ENCODE assay signal across 9 cellular contexts in genomic region chr17:74749262-74750038, GRCh38. TPM values are rescaled to one million over a fixed set of nuclear protein-coding genes. Genes with fewer than 3 reads are reported as not detected.
A peak's percentile ranks its signal among the peaks of the same experiment; 100 is the strongest.
DNase-seq lines count a peak whose midpoint lies in the region; ATAC-seq and TF ChIP-seq lines count a peak whose summit lies in the region.
"Had no signal": no experiment of that assay in that cellular context is flagged by ENCODE, and none has a peak within 500 bp of the region (broad histone marks: within the 10 kb centered on the region; RNA-seq: fewer than 3 reads in every experiment).

No MANE protein-coding gene starts in this region.

- H3K18ac ChIP-seq in IMR-90 (ENCODE audit: low read depth, low read length): no peak overlapping the region

- no peak overlapping the region for H4K5ac ChIP-seq in IMR-90 (ENCODE audit: low read depth, low read length)

- peaks cover 3% of the 10 kb centered on the region for H3K9me1 ChIP-seq in IMR-90 (ENCODE audit: insufficient read depth, low read length)

- H4K20me1 ChIP-seq in IMR-90 (ENCODE audit: insufficient read depth, low read length): peaks cover 4% of the 10 kb centered on the region; the same call in 1 of the 2 replicates

- H2AFZ ChIP-seq in IMR-90 (replicated peaks; ENCODE audit: low read length, poor library complexity) (peak overlapping the region; percentile 97), parathyroid adenoma (peak overlapping the region; percentile 59)

- no peak overlapping the region for H3K14ac ChIP-seq in IMR-90 (replicated peaks; ENCODE audit: low read depth, low read length)

- H3K4me2 ChIP-seq in IMR-90 (ENCODE audit: low read depth, low read length) (peak overlapping the region; percentile 83), parathyroid adenoma (ENCODE audit: low read length) (peak overlapping the region; percentile 70)

- peaks cover 37% of the 10 kb centered on the region for H3K36me3 Mint-ChIP-seq in activated CD4-positive, alpha-beta T cell treated with anti-CD3 and anti-CD28 coated beads for 36 hours (ENCODE audit: low read depth)

- H3K4me3 Mint-ChIP-seq in activated CD4-positive, alpha-beta T cell treated with anti-CD3 and anti-CD28 coated beads for 36 hours: peak overlapping the region; percentile 98

- peak overlapping the region; percentile 77 for H2AK9ac ChIP-seq in IMR-90 (replicated peaks; ENCODE audit: low read depth, low read length, poor library complexity)

- H3K9ac ChIP-seq in IMR-90 (ENCODE audit: low read depth, low read length) (peak overlapping the region; percentile 18; the same call in 1 of the 2 replicates), parathyroid adenoma (peak overlapping the region; percentile 91)

- H3K9me3 Mint-ChIP-seq in activated CD4-positive, alpha-beta T cell treated with anti-CD3 and anti-CD28 coated beads for 36 hours (ENCODE audit: low read depth): no peaks in the 10 kb centered on the region

- H3K9me3 ChIP-seq in IMR-90 (ENCODE audit: control insufficient read depth, insufficient read depth, low read length): no peaks in the 10 kb centered on the region
- no peaks in the 10 kb centered on the region for H3K9me3 ChIP-seq in parathyroid adenoma (ENCODE audit: control insufficient read depth, low read length)

- no peak overlapping the region; the same call in 1 of the 2 replicates for H3K27ac ChIP-seq in IMR-90 (ENCODE audit: insufficient read depth, low read length)
- H3K27ac ChIP-seq in parathyroid adenoma: peak overlapping the region; percentile 98

- BruUV-seq in IMR-90 (replicated peaks; lab: Mats Ljungman, UMichigan): no TSS peak

- TF ChIP-seq RAD21 in IMR-90 (IDR thresholded peaks at IDR 0.05; ENCODE audit: low read length): no peak

- 0 out of 2 replicates have a peak overlapping the region, but pooled peaks have one; percentile 12 for H2AK5ac ChIP-seq in IMR-90 (ENCODE audit: low read depth, low read length)

- POLR2A ChIA-PET in activated CD4-positive, alpha-beta T cell treated with anti-CD3 and anti-CD28 coated beads for 36 hours (lab: Charles Lee): interaction anchor here (0.5 to 0.7 kb wide), 2 partner anchors 27 to 1387 kb away, joined by 3 to 4 read pairs; partner anchors contain the start of gene NAT9
- POLR2A ChIA-PET in IMR-90 (lab: Charles Lee; ENCODE audit: unreplicated experiment): no interaction called here

- peak overlapping the region; percentile 0; the same call in 1 of the 2 replicates for H3K23ac ChIP-seq in IMR-90 (ENCODE audit: low read depth, low read length)

- H2BK120ac ChIP-seq in IMR-90 (ENCODE audit: low read depth, low read length): no peak overlapping the region

- H3K4me1 Mint-ChIP-seq in activated CD4-positive, alpha-beta T cell treated with anti-CD3 and anti-CD28 coated beads for 36 hours: peaks cover 55% of the 10 kb centered on the region

- H3K36me3 ChIP-seq in IMR-90 (ENCODE audit: control insufficient read depth, insufficient read depth, low read length) (no peaks in the 10 kb centered on the region), parathyroid adenoma (ENCODE audit: control insufficient read depth, insufficient read depth, low read length) (no peaks in the 10 kb centered on the region)

- H3K79me1 ChIP-seq in IMR-90 (ENCODE audit: low read depth in 1 of 2, low read length in 2 of 2): peaks cover 6 to 22% of the 10 kb centered on the region in 2 experiments

- H2BK20ac ChIP-seq in IMR-90 (ENCODE audit: low read depth, low read length): no peak overlapping the region

- H3K4me1 ChIP-seq in IMR-90 (ENCODE audit: control insufficient read depth, insufficient read depth, low read length) (peaks cover 8% of the 10 kb centered on the region; the same call in 1 of the 2 replicates), parathyroid adenoma (peaks cover 31% of the 10 kb centered on the region)

- no peak overlapping the region for H2BK5ac ChIP-seq in IMR-90 (ENCODE audit: low read depth, low read length, poor library complexity, severe bottlenecking)

- in situ Hi-C loops in IMR-90 (cut with MboI; ENCODE audit: low sequenced_read_pairs): loop anchor here (10.0 kb wide), 1 partner anchor 205 kb away; no protein-coding TSS in a partner anchor

- intact Hi-C loops in activated CD4-positive, alpha-beta T cell treated with anti-CD3 and anti-CD28 coated beads for 36 hours (cut with DNase I, micrococcal nuclease): loop anchor here in 1 of 2 experiments (1.0 to 5.0 kb wide), 2 partner anchors 9 to 433 kb away; partner anchors contain the start of gene SUMO2
- intact Hi-C loops in IMR-90 (cut with micrococcal nuclease): loop anchor here (2.0 to 5.0 kb wide), 2 partner anchors 17 to 93 kb away; no protein-coding TSS in a partner anchor

- no peak overlapping the region for H4K91ac ChIP-seq in IMR-90 (ENCODE audit: insufficient read depth, low read depth, low read length)

- H3K27ac Mint-ChIP-seq in activated CD4-positive, alpha-beta T cell treated with anti-CD3 and anti-CD28 coated beads for 36 hours: peak overlapping the region; percentile 91

- H3K4ac ChIP-seq in IMR-90 (ENCODE audit: low read depth, low read length): no peak overlapping the region

- H3K79me2 ChIP-seq in parathyroid adenoma: peaks cover 50% of the 10 kb centered on the region

- no peaks in the 10 kb centered on the region for H3K27me3 Mint-ChIP-seq in activated CD4-positive, alpha-beta T cell treated with anti-CD3 and anti-CD28 coated beads for 36 hours

- no peak for TF ChIP-seq POLR2A in IMR-90 (IDR thresholded peaks at IDR 0.05; ENCODE audit: low read depth, low read length)

- 2% methylated on average over 23 of the region's 47 CpGs; no CpG with 5 or more reads in 1 of the 2 experiments for WGBS in IMR-90 (ENCODE audit: extremely low coverage in 2 of 2, insufficient read length in 1 of 2), 2 experiments

- no peak for TF ChIP-seq CTCF in IMR-90 (conservative IDR thresholded peaks at IDR 0.05; ENCODE audit: low read depth, low read length)
- no peak for TF ChIP-seq CTCF in fibroblast of pulmonary artery (IDR thresholded peaks at IDR 0.05; ENCODE audit: low read length, missing control alignments)
- TF ChIP-seq CTCF in parathyroid adenoma (IDR thresholded peaks at IDR 0.05): no peak

- H2BK15ac ChIP-seq in IMR-90 (ENCODE audit: low read depth, low read length): no peak overlapping the region

- ATAC-seq in activated CD4-positive, alpha-beta T cell treated with anti-CD3 and anti-CD28 coated beads for 36 hours: peak; percentile 2
- ATAC-seq in IMR-90 (ENCODE audit: low read depth): no peak

- H3K27me3 ChIP-seq in IMR-90 (ENCODE audit: control insufficient read depth, insufficient read depth, low read length) (no peaks in the 10 kb centered on the region), parathyroid adenoma (ENCODE audit: control insufficient read depth, insufficient read depth, low read length) (no peaks in the 10 kb centered on the region)

- peak; percentile 76 for DNase-seq in activated CD4-positive, alpha-beta T cell treated with anti-CD3 and anti-CD28 coated beads for 36 hours
- DNase-seq in activated CD4-positive, alpha-beta T cell treated with anti-CD3 and anti-CD28 coated beads for 1 hour: no peak
- DNase-seq in IMR-90: no peak
- peak; percentile 80 for DNase-seq in activated CD8-positive, alpha-beta memory T cell treated with anti-CD3 and anti-CD28 coated beads, Interleukin-2, amount 50 U/mL, for 48 hours
- no peak for DNase-seq in fibroblast of pulmonary artery (ENCODE audit: low read depth)
- DNase-seq in 8988T: no peak
- no peak for DNase-seq in HPDE6-E6E7 (ENCODE audit: extremely low spot score)

- dilution Hi-C loops in IMR-90 (cut with HindIII; ENCODE audit: low sequenced_read_pairs, unreplicated experiment): no loop called here

- CTCF ChIA-PET in activated CD4-positive, alpha-beta T cell treated with anti-CD3 and anti-CD28 coated beads for 36 hours (lab: Charles Lee): interaction anchor here (0.6 to 6.7 kb wide), 13 partner anchors 8 to 342 kb away, joined by 3 to 82 read pairs (median 4); partner anchors contain the start of genes GRIN2C and RAB37
- CTCF ChIA-PET in IMR-90 (lab: Yijun Ruan, JAX): interaction anchor here (0.9 kb wide), 1 partner anchor 13 kb away, joined by 4 read pairs; no protein-coding TSS in a partner anchor

- no peak overlapping the region for H3K56ac ChIP-seq in IMR-90 (ENCODE audit: extremely low read depth, insufficient read depth, low read length)

- H3K4me3 ChIP-seq in IMR-90 (ENCODE audit: insufficient read depth, low read depth, low read length) (peak overlapping the region; percentile 87), fibroblast of pulmonary artery (replicated peaks; ENCODE audit: low read depth, low read length) (peak overlapping the region; percentile 73), parathyroid adenoma (ENCODE audit: low read depth, low read length) (peak overlapping the region; percentile 98)

- peak overlapping the region in 1 of 2 experiments; percentile 54; a peak in 1 of 4 replicates for H4K8ac ChIP-seq in IMR-90 (ENCODE audit: low read depth in 2 of 2, low read length in 2 of 2)

TF ChIP-seq in IMR-90, 13 proteins besides CTCF, POLR2A, EP300 and RAD21 (continues in another document):
- TF ChIP-seq USF2 (IDR thresholded peaks at IDR 0.05; ENCODE audit: low read depth, low read length): no peak

RNA-seq across cellular contexts. Expression of gene NHERF1, which starts 1.0 kb away (rescaled TPM):
- 100 to 1,000 TPM; 115 to 170 TPM for total RNA-seq in activated CD4-positive, alpha-beta T cell treated with anti-CD3 and anti-CD28 coated beads for 36 hours
- total RNA-seq in IMR-90 (2012; rRNA removed): 3.3 and 3.8 TPM in 2 replicates
- polyA plus RNA-seq in IMR-90 (2012; rRNA removed): 11.8 and 14.5 TPM in 2 replicates
- 12.1 and 16.9 TPM in 2 replicates for polyA plus RNA-seq in IMR-90 (2012; cell fraction: cytosol; rRNA removed)
- polyA plus RNA-seq in IMR-90 (2012; cell fraction: nucleus; rRNA removed; ENCODE audit: low replicate concordance): 8.0 and 9.1 TPM in 2 replicates

RNA-seq across cellular contexts. Expression of gene RAB37, which starts 12.4 kb away (rescaled TPM):
- total RNA-seq in activated CD4-positive, alpha-beta T cell treated with anti-CD3 and anti-CD28 coated beads for 36 hours: 1 to 10 TPM; 2.7 to 3.5 TPM
- total RNA-seq in IMR-90 (2012; rRNA removed): not detected in 2 replicates
- polyA plus RNA-seq in IMR-90 (2012; rRNA removed): 0.19 TPM in 1 of 2 replicates, not detected in the other
- polyA plus RNA-seq in IMR-90 (2012; cell fraction: cytosol; rRNA removed): 0.09 and 0.10 TPM in 2 replicates
- 0.12 and 0.16 TPM in 2 replicates for polyA plus RNA-seq in IMR-90 (2012; cell fraction: nucleus; rRNA removed; ENCODE audit: low replicate concordance)

RNA-seq across cellular contexts. Expression of gene NAT9, which starts 26.7 kb away (rescaled TPM):
- 10 to 100 TPM; 23.7 to 39.6 TPM for total RNA-seq in activated CD4-positive, alpha-beta T cell treated with anti-CD3 and anti-CD28 coated beads for 36 hours
- 25.8 and 48.9 TPM in 2 replicates for total RNA-seq in IMR-90 (2012; rRNA removed)
- polyA plus RNA-seq in IMR-90 (2012; rRNA removed): 60.7 and 62.0 TPM in 2 replicates
- polyA plus RNA-seq in IMR-90 (2012; cell fraction: cytosol; rRNA removed): 37.4 and 41.6 TPM in 2 replicates
- polyA plus RNA-seq in IMR-90 (2012; cell fraction: nucleus; rRNA removed; ENCODE audit: low replicate concordance): 399 and 532 TPM in 2 replicates

RNA-seq across cellular contexts. Expression of gene CD300LF, which starts 36.7 kb away (rescaled TPM):
- not detected for total RNA-seq in activated CD4-positive, alpha-beta T cell treated with anti-CD3 and anti-CD28 coated beads for 36 hours
- total RNA-seq in IMR-90 (2012; rRNA removed): not detected in 2 replicates
- not detected in 2 replicates for polyA plus RNA-seq in IMR-90 (2012; rRNA removed)
- not detected in 2 replicates for polyA plus RNA-seq in IMR-90 (2012; cell fraction: cytosol; rRNA removed)
- not detected in 2 replicates for polyA plus RNA-seq in IMR-90 (2012; cell fraction: nucleus; rRNA removed; ENCODE audit: low replicate concordance)
- total RNA-seq: dermis microvascular lymphatic vessel endothelial cell had no signal

Comparison
In these comparisons a context has a peak if more than half of its experiments do, and no peak if none do; other contexts are left out.
1. DNase-seq: peak in activated CD4-positive, alpha-beta T cell treated with anti-CD3 and anti-CD28 coated beads for 36 hours (single experiment) and activated CD8-positive, alpha-beta memory T cell treated with anti-CD3 and anti-CD28 coated beads, Interleukin-2, amount 50 U/mL, for 48 hours (single experiment); none in activated CD4-positive, alpha-beta T cell treated with anti-CD3 and anti-CD28 coated beads for 1 hour (single experiment), IMR-90 (single experiment), fibroblast of pulmonary artery (single experiment), 8988T (single experiment) and HPDE6-E6E7 (single experiment).
2. RNA of gene NHERF1, which starts 1.0 kb away (total RNA-seq): 115 to 170 TPM in activated CD4-positive, alpha-beta T cell treated with anti-CD3 and anti-CD28 coated beads for 36 hours; 3.3 to 3.8 TPM in IMR-90; every median in the first group is over 10 times any median in the second.
3. Peak in every context shown above with its lines, with median percentiles within 50 percentile points of each other: H3K4me3 ChIP-seq.